In genomic region chr20:43870484-43870883, GRCh38 we compare ENCODE assay signal across 15 cellular contexts.
"Had no signal": no experiment of that assay in that cellular context is flagged by ENCODE, and none has a peak within 500 bp of the region (broad histone marks: within the 10 kb centered on the region; RNA-seq: fewer than 3 reads in every experiment).

No MANE protein-coding gene starts in this region.

- H3K9me3 ChIP-seq: ascending aorta, psoas muscle had no signal

- H3K4me3 ChIP-seq: ascending aorta, psoas muscle had no signal

- H3K27ac ChIP-seq: psoas muscle had no signal

- DNase-seq: activated B cell treated with CpG ODN at 0.5 μM for 24 hours; activated CD4-positive, alpha-beta T cell treated with anti-CD3 and anti-CD28 coated beads, Interleukin-2, amount 10 ng/mL, durations not matched to agents 24 days and 14 days; activated CD8-positive, alpha-beta memory T cell treated with anti-CD3 and anti-CD28 coated beads, Interleukin-2, amount 50 U/mL, for 48 hours; activated gamma-delta T cell; activated T-cell treated with anti-CD3 and anti-CD28 coated beads, Interleukin-2, amount 50 U/mL, for 72 hours; erythroblast; glutamatergic neuron; hypothalamus; kidney glomerular epithelial cell; psoas muscle; stimulated activated CD4-positive, alpha-beta T cell treated with anti-CD3 and anti-CD28 coated beads, Interleukin-1b, Interleukin-23, amount 100 ng/mL, for 48 hours; stimulated activated naive CD8-positive, alpha-beta T cell treated with anti-CD3 and anti-CD28 coated beads, Interleukin-15, amount 100 ng/mL, for 72 hours had no signal

- ATAC-seq: activated T-cell treated with anti-CD3 and anti-CD28 coated beads, Interleukin-2, amount 50 U/mL, for 72 hours; psoas muscle; sciatic nerve; stimulated activated naive CD8-positive, alpha-beta T cell treated with anti-CD3 and anti-CD28 coated beads, Interleukin-15, amount 100 ng/mL, for 72 hours had no signal

- FAIRE-seq: colon had no signal

- H3K4me1 ChIP-seq: psoas muscle had no signal
